ENCODE assay signal across 1 cellular context in the genomic region with DNA sequence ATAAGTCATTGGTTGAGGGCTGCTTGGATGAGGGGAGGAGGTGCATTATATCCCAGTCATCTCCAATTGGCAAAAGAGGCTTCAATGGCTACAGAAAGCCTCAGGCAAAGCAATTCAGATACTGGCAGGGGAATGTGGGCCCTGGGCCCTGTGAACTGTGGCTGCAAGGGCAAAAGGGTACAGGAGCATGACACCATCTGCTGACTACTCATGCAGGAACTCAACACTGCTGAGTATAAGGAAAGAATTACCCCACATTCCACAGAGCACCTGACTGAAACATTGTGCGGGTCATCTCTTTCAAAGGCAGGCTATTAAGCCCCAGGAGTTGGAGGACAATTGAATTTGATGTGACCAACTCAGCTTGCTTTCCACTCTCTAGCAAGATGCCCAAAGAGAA.
TF ChIP-seq lines count a peak whose summit lies in the region.

No MANE protein-coding gene starts in this region.

TF ChIP-seq in HepG2, 621 proteins besides CTCF, POLR2A, EP300 and RAD21 (continued from another document and continues in another):
- TF ChIP-seq, protein P1, sequence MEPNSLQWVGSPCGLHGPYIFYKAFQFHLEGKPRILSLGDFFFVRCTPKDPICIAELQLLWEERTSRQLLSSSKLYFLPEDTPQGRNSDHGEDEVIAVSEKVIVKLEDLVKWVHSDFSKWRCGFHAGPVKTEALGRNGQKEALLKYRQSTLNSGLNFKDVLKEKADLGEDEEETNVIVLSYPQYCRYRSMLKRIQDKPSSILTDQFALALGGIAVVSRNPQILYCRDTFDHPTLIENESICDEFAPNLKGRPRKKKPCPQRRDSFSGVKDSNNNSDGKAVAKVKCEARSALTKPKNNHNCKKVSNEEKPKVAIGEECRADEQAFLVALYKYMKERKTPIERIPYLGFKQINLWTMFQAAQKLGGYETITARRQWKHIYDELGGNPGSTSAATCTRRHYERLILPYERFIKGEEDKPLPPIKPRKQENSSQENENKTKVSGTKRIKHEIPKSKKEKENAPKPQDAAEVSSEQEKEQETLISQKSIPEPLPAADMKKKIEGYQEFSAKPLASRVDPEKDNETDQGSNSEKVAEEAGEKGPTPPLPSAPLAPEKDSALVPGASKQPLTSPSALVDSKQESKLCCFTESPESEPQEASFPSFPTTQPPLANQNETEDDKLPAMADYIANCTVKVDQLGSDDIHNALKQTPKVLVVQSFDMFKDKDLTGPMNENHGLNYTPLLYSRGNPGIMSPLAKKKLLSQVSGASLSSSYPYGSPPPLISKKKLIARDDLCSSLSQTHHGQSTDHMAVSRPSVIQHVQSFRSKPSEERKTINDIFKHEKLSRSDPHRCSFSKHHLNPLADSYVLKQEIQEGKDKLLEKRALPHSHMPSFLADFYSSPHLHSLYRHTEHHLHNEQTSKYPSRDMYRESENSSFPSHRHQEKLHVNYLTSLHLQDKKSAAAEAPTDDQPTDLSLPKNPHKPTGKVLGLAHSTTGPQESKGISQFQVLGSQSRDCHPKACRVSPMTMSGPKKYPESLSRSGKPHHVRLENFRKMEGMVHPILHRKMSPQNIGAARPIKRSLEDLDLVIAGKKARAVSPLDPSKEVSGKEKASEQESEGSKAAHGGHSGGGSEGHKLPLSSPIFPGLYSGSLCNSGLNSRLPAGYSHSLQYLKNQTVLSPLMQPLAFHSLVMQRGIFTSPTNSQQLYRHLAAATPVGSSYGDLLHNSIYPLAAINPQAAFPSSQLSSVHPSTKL (CRISPR knock-in tag; IDR thresholded peaks at IDR 0.05) = peak; percentile 46
- TF ChIP-seq MAFF (IDR thresholded peaks at IDR 0.05; ENCODE audit: low read depth, low read length) (peak; percentile 50; the same call in 1 of the 2 replicates), RARA (CRISPR knock-in tag; IDR thresholded peaks at IDR 0.05) (peak; percentile 44; the same call in 1 of the 2 replicates), MED8 (CRISPR knock-in tag; IDR thresholded peaks at IDR 0.05; ENCODE audit: insufficient replicate concordance) (no peak), ZNF44 (CRISPR knock-in tag; IDR thresholded peaks at IDR 0.05) (no peak), CEBPB (IDR thresholded peaks at IDR 0.05; ENCODE audit: borderline replicate concordance, low read depth, low read length) (peak; percentile 8; the same call in 1 of the 2 replicates), SRSF4 (IDR thresholded peaks at IDR 0.05; ENCODE audit: low read depth, low read length, poor library complexity, severe bottlenecking) (no peak), ZNF510 (CRISPR knock-in tag; IDR thresholded peaks at IDR 0.05; ENCODE audit: low read depth) (no peak), MTA3 (CRISPR knock-in tag; IDR thresholded peaks at IDR 0.05) (no peak), ZNF713 (CRISPR knock-in tag; IDR thresholded peaks at IDR 0.05) (no peak), KDM3A (CRISPR knock-in tag; IDR thresholded peaks at IDR 0.05; ENCODE audit: low read depth) (no peak), ZNF7 (CRISPR knock-in tag; IDR thresholded peaks at IDR 0.05) (no peak), PHF20 (CRISPR knock-in tag; IDR thresholded peaks at IDR 0.05) (no peak), ZBTB7B (CRISPR knock-in tag; IDR thresholded peaks at IDR 0.05) (no peak), ATF1 (CRISPR knock-in tag; IDR thresholded peaks at IDR 0.05) (no peak), NR2F1 (CRISPR knock-in tag; IDR thresholded peaks at IDR 0.05) (peak in 1 of 2 experiments; percentile 46; a peak in 1 of 4 replicates), HCFC1 (IDR thresholded peaks at IDR 0.05; ENCODE audit: low read depth, low read length) (no peak), SMYD3 (CRISPR knock-in tag; IDR thresholded peaks at IDR 0.05) (no peak), RNF2 (conservative IDR thresholded peaks at IDR 0.05; ENCODE audit: low read depth) (no peak), ZNF446 (CRISPR knock-in tag; IDR thresholded peaks at IDR 0.05) (no peak), TEAD3 (CRISPR knock-in tag; optimal IDR thresholded peaks at IDR 0.05; ENCODE audit: borderline replicate concordance) (peak; percentile 64), ZNF850 (CRISPR knock-in tag; conservative IDR thresholded peaks at IDR 0.05) (no peak), ZNF30 (CRISPR knock-in tag; IDR thresholded peaks at IDR 0.05) (no peak), ZNF20 (CRISPR knock-in tag; IDR thresholded peaks at IDR 0.05) (no peak), ISX (CRISPR knock-in tag; conservative IDR thresholded peaks at IDR 0.05) (no peak), GATAD1 (CRISPR knock-in tag; IDR thresholded peaks at IDR 0.05) (no peak), FLYWCH1 (CRISPR knock-in tag; IDR thresholded peaks at IDR 0.05) (no peak), ZNF660 (CRISPR knock-in tag; IDR thresholded peaks at IDR 0.05; ENCODE audit: borderline replicate concordance, low read depth) (no peak), ZNF160 (CRISPR knock-in tag; IDR thresholded peaks at IDR 0.05) (no peak), ZNF776 (CRISPR knock-in tag; IDR thresholded peaks at IDR 0.05) (no peak), SOX5 (CRISPR knock-in tag; IDR thresholded peaks at IDR 0.05; ENCODE audit: borderline replicate concordance) (peak; percentile 61), POLR2G (IDR thresholded peaks at IDR 0.05; ENCODE audit: low read depth, low read length) (no peak), YEATS2 (CRISPR knock-in tag; IDR thresholded peaks at IDR 0.05; ENCODE audit: borderline replicate concordance) (no peak), NFYB (CRISPR knock-in tag; IDR thresholded peaks at IDR 0.05) (no peak), MBNL3 (CRISPR knock-in tag; conservative IDR thresholded peaks at IDR 0.05) (no peak), ZSCAN29 (CRISPR knock-in tag; conservative IDR thresholded peaks at IDR 0.05) (no peak), ZFX (CRISPR knock-in tag; IDR thresholded peaks at IDR 0.05; ENCODE audit: low read depth) (0 out of 2 replicates have a peak, but pooled peaks have one; percentile 27), MAFK (conservative IDR thresholded peaks at IDR 0.05 in 1 of 2, IDR thresholded peaks at IDR 0.05 in 1 of 2; ENCODE audit: low read length in 2 of 2) (peak in 1 of 2 experiments; percentile 46; a peak in 2 of 4 replicates)
- TF ChIP-seq, protein P2, sequence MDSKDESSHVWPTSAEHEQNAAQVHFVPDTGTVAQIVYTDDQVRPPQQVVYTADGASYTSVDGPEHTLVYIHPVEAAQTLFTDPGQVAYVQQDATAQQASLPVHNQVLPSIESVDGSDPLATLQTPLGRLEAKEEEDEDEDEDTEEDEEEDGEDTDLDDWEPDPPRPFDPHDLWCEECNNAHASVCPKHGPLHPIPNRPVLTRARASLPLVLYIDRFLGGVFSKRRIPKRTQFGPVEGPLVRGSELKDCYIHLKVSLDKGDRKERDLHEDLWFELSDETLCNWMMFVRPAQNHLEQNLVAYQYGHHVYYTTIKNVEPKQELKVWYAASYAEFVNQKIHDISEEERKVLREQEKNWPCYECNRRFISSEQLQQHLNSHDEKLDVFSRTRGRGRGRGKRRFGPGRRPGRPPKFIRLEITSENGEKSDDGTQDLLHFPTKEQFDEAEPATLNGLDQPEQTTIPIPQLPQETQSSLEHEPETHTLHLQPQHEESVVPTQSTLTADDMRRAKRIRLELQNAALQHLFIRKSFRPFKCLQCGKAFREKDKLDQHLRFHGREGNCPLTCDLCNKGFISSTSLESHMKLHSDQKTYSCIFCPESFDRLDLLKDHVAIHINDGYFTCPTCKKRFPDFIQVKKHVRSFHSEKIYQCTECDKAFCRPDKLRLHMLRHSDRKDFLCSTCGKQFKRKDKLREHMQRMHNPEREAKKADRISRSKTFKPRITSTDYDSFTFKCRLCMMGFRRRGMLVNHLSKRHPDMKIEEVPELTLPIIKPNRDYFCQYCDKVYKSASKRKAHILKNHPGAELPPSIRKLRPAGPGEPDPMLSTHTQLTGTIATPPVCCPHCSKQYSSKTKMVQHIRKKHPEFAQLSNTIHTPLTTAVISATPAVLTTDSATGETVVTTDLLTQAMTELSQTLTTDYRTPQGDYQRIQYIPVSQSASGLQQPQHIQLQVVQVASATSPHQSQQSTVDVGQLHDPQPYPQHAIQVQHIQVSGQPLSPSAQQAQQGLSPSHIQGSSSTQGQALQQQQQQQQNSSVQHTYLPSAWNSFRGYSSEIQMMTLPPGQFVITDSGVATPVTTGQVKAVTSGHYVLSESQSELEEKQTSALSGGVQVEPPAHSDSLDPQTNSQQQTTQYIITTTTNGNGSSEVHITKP (CRISPR knock-in tag; IDR thresholded peaks at IDR 0.05; ENCODE audit: low read depth) = no peak
- TF ChIP-seq, protein P3, sequence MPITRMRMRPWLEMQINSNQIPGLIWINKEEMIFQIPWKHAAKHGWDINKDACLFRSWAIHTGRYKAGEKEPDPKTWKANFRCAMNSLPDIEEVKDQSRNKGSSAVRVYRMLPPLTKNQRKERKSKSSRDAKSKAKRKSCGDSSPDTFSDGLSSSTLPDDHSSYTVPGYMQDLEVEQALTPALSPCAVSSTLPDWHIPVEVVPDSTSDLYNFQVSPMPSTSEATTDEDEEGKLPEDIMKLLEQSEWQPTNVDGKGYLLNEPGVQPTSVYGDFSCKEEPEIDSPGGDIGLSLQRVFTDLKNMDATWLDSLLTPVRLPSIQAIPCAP (CRISPR knock-in tag; IDR thresholded peaks at IDR 0.05; ENCODE audit: low read depth) = no peak
- TF ChIP-seq, protein P4, sequence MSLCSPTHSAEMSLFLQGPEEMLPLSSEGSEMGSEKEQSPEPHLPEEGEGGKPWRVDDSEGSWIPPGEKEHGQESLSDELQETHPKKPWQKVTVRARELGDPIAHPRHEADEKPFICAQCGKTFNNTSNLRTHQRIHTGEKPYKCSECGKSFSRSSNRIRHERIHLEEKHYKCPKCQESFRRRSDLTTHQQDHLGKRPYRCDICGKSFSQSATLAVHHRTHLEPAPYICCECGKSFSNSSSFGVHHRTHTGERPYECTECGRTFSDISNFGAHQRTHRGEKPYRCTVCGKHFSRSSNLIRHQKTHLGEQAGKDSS (CRISPR knock-in tag; IDR thresholded peaks at IDR 0.05; ENCODE audit: borderline replicate concordance, low read depth) = no peak
- TF ChIP-seq, protein P5, sequence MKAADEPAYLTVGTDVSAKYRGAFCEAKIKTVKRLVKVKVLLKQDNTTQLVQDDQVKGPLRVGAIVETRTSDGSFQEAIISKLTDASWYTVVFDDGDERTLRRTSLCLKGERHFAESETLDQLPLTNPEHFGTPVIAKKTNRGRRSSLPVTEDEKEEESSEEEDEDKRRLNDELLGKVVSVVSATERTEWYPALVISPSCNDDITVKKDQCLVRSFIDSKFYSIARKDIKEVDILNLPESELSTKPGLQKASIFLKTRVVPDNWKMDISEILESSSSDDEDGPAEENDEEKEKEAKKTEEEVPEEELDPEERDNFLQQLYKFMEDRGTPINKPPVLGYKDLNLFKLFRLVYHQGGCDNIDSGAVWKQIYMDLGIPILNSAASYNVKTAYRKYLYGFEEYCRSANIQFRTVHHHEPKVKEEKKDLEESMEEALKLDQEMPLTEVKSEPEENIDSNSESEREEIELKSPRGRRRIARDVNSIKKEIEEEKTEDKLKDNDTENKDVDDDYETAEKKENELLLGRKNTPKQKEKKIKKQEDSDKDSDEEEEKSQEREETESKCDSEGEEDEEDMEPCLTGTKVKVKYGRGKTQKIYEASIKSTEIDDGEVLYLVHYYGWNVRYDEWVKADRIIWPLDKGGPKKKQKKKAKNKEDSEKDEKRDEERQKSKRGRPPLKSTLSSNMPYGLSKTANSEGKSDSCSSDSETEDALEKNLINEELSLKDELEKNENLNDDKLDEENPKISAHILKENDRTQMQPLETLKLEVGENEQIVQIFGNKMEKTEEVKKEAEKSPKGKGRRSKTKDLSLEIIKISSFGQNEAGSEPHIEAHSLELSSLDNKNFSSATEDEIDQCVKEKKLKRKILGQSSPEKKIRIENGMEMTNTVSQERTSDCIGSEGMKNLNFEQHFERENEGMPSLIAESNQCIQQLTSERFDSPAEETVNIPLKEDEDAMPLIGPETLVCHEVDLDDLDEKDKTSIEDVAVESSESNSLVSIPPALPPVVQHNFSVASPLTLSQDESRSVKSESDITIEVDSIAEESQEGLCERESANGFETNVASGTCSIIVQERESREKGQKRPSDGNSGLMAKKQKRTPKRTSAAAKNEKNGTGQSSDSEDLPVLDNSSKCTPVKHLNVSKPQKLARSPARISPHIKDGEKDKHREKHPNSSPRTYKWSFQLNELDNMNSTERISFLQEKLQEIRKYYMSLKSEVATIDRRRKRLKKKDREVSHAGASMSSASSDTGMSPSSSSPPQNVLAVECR (CRISPR knock-in tag; IDR thresholded peaks at IDR 0.05; ENCODE audit: borderline replicate concordance) = no peak
- TF ChIP-seq, protein P6, sequence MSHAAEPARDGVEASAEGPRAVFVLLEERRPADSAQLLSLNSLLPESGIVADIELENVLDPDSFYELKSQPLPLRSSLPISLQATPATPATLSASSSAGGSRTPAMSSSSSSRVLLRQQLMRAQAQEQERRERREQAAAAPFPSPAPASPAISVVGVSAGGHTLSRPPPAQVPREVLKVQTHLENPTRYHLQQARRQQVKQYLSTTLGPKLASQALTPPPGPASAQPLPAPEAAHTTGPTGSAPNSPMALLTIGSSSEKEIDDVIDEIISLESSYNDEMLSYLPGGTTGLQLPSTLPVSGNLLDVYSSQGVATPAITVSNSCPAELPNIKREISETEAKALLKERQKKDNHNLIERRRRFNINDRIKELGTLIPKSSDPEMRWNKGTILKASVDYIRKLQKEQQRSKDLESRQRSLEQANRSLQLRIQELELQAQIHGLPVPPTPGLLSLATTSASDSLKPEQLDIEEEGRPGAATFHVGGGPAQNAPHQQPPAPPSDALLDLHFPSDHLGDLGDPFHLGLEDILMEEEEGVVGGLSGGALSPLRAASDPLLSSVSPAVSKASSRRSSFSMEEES (CRISPR knock-in tag; IDR thresholded peaks at IDR 0.05) = peak; percentile 74
- TF ChIP-seq, protein P7, sequence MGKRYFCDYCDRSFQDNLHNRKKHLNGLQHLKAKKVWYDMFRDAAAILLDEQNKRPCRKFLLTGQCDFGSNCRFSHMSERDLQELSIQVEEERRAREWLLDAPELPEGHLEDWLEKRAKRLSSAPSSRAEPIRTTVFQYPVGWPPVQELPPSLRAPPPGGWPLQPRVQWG (CRISPR knock-in tag; IDR thresholded peaks at IDR 0.05; ENCODE audit: borderline replicate concordance, low read depth) = no peak
- TF ChIP-seq, protein P8, sequence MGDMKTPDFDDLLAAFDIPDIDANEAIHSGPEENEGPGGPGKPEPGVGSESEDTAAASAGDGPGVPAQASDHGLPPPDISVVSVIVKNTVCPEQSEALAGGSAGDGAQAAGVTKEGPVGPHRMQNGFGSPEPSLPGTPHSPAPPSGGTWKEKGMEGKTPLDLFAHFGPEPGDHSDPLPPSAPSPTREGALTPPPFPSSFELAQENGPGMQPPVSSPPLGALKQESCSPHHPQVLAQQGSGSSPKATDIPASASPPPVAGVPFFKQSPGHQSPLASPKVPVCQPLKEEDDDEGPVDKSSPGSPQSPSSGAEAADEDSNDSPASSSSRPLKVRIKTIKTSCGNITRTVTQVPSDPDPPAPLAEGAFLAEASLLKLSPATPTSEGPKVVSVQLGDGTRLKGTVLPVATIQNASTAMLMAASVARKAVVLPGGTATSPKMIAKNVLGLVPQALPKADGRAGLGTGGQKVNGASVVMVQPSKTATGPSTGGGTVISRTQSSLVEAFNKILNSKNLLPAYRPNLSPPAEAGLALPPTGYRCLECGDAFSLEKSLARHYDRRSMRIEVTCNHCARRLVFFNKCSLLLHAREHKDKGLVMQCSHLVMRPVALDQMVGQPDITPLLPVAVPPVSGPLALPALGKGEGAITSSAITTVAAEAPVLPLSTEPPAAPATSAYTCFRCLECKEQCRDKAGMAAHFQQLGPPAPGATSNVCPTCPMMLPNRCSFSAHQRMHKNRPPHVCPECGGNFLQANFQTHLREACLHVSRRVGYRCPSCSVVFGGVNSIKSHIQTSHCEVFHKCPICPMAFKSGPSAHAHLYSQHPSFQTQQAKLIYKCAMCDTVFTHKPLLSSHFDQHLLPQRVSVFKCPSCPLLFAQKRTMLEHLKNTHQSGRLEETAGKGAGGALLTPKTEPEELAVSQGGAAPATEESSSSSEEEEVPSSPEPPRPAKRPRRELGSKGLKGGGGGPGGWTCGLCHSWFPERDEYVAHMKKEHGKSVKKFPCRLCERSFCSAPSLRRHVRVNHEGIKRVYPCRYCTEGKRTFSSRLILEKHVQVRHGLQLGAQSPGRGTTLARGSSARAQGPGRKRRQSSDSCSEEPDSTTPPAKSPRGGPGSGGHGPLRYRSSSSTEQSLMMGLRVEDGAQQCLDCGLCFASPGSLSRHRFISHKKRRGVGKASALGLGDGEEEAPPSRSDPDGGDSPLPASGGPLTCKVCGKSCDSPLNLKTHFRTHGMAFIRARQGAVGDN (CRISPR knock-in tag; IDR thresholded peaks at IDR 0.05) = no peak
